ENCODE assay signal across 8 cellular contexts in the genomic region with DNA sequence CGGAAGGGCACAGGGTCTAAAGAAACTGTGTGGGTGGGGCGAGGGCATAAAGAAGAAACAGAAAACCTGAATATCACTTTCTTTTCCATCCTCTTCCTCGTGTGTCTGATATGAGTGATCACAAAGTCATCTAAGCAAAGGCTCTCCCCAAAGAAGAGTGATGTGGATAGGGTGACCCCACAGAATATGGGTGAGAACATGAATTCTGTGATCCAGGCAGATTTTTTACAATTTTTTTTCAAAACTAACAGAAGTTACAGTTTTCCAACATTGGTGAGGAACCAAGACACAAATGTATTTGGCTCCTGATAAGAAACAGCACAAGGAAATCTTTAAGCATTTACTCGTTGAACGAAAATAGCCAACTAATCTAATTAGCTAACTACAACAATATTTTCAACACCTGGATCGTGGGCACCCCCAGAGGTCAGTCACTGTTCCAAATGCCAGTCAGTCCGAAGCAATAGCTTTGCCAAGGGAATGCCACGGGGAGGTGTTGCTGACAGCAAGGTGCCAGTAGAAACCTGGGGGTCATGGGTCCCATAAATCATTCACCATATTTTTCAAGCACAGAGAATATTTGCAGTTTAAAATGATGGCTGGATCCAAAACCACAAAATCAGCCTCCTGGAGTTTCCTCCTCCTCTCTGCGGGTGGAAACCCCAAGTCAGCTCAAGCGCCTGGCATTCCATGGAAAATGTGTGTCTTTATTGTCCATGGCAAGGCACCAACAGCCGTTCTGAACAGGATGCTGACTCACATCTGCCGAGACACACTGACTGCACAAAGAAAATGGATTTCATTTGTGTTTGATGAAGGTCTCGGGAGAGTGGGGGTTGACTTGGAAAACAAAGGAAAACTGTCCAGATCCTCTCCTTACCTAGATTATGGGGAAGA. TPM values are rescaled to one million over a fixed set of nuclear protein-coding genes. Genes with fewer than 3 reads are reported as not detected.
DNase-seq lines count a peak whose midpoint lies in the region; ATAC-seq and TF ChIP-seq lines count a peak whose summit lies in the region.

No MANE protein-coding gene starts in this region.

- DNase-seq in NCI-H2029 (lab: John Stamatoyannopoulos, UW) (peak; percentile 30), NCI-H2029 treated with DMSO at 0.1 percent for 48 hours (lab: John Stamatoyannopoulos, UW) (no peak), RWPE1 (ENCODE audit: low spot score) (peak; percentile 88), omental fat pad (ENCODE audit: low spot score) (peak; percentile 38), putamen (ENCODE audit: low spot score) (no peak), T-helper 9 cell (no peak)
- DNase-seq in stimulated activated naive B cell treated with anti-CD40 and anti-IgM and Interleukin-4, amounts not matched to agents 10 μg/mL and 1 μg/mL and 100 μg/mL, for 72 hours = no peak

- peaks cover 4 to 16% of the 10 kb centered on the region in 2 donors for H3K4me1 ChIP-seq in esophagus (ENCODE audit: control insufficient read depth in 2 of 2, insufficient read depth in 2 of 2, low read length in 1 of 2)

- H3K27ac ChIP-seq in RWPE1 (peak overlapping the region; percentile 98), esophagus (ENCODE audit: low read depth in 2 of 2, low read length in 1 of 2) (peak overlapping the region; percentile 75 to 85)

- H3K4me3 Mint-ChIP-seq in stimulated activated naive B cell treated with anti-CD40 and anti-IgM and Interleukin-4, amounts not matched to agents 10 μg/mL and 1 μg/mL and 100 μg/mL, for 72 hours = no peak overlapping the region

- peaks cover 0 to 1% of the 10 kb centered on the region in 2 donors for H3K9me3 Mint-ChIP-seq in stimulated activated naive B cell treated with anti-CD40 and anti-IgM and Interleukin-4, amounts not matched to agents 10 μg/mL and 1 μg/mL and 100 μg/mL, for 72 hours

- no peaks in the 10 kb centered on the region for H3K4me1 Mint-ChIP-seq in stimulated activated naive B cell treated with anti-CD40 and anti-IgM and Interleukin-4, amounts not matched to agents 10 μg/mL and 1 μg/mL and 100 μg/mL, for 72 hours

- H3K27me3 Mint-ChIP-seq in stimulated activated naive B cell treated with anti-CD40 and anti-IgM and Interleukin-4, amounts not matched to agents 10 μg/mL and 1 μg/mL and 100 μg/mL, for 72 hours = no peaks in the 10 kb centered on the region

- no peaks in the 10 kb centered on the region for H3K27me3 ChIP-seq in esophagus (ENCODE audit: control insufficient read depth in 1 of 2, insufficient read depth in 2 of 2, low read length in 2 of 2)

- 42 to 51% methylated on average over 13 of the region's 13 CpGs for WGBS in esophagus, 2 donors

- CTCF ChIA-PET in RWPE1 (lab: Yijun Ruan, JAX) = interaction anchor here (1.3 kb wide), 1 partner anchor 9 kb away, joined by 7 read pairs; no protein-coding TSS in a partner anchor

- peaks cover 0 to 18% of the 10 kb centered on the region in 2 donors for H3K36me3 ChIP-seq in esophagus (ENCODE audit: control insufficient read depth in 2 of 2, insufficient read depth in 2 of 2, low read length in 1 of 2)

- POLR2A ChIA-PET in RWPE1 (lab: Yijun Ruan, JAX; ENCODE audit: low non-redundant PET) = no interaction called here

- H3K9me3 ChIP-seq in esophagus (ENCODE audit: control insufficient read depth in 2 of 2, insufficient read depth in 1 of 2, low read depth in 1 of 2, low read length in 1 of 2) = no peaks in the 10 kb centered on the region

- H3K4me3 ChIP-seq in esophagus (ENCODE audit: low read depth in 1 of 2, low read length in 2 of 2) = no peak overlapping the region

- TF ChIP-seq CTCF in RWPE1 (conservative IDR thresholded peaks at IDR 0.05; ENCODE audit: low read depth) (no peak; the same call in 1 of the 2 replicates), omental fat pad (IDR thresholded peaks at IDR 0.05) (peak in 1 of 3 donors; percentile 9)

- H3K27ac Mint-ChIP-seq in stimulated activated naive B cell treated with anti-CD40 and anti-IgM and Interleukin-4, amounts not matched to agents 10 μg/mL and 1 μg/mL and 100 μg/mL, for 72 hours = no peak overlapping the region

- ATAC-seq in omental fat pad (ENCODE audit: low FRiP score) = peak; percentile 83
- no peak for ATAC-seq in stimulated activated naive B cell treated with anti-CD40 and anti-IgM and Interleukin-4, amounts not matched to agents 10 μg/mL and 1 μg/mL and 100 μg/mL, for 72 hours (replicated peaks)

- H3K36me3 Mint-ChIP-seq in stimulated activated naive B cell treated with anti-CD40 and anti-IgM and Interleukin-4, amounts not matched to agents 10 μg/mL and 1 μg/mL and 100 μg/mL, for 72 hours = peaks cover 42 to 50% of the 10 kb centered on the region in 2 donors

RNA-seq across cellular contexts. Expression of gene ANXA2, which starts 26.7 kb away (rescaled TPM):
- polyA plus RNA-seq in esophagus = 1,000 to 10,000 TPM; 1,972 to 2,098 TPM
- 1,000 to 10,000 TPM in 3 of 4 donors, 100 to 1,000 TPM in 1; 907 to 1,545 (median 1,123) TPM for total RNA-seq in omental fat pad

Comparison
In these comparisons a context has a peak if more than half of its experiments do, and no peak if none do; other contexts are left out.
1. DNase-seq: peak in NCI-H2029 (single experiment), RWPE1 (single experiment) and omental fat pad (single experiment); none in NCI-H2029 treated with DMSO at 0.1 percent for 48 hours (single experiment), putamen (single experiment), T-helper 9 cell (single experiment) and stimulated activated naive B cell treated with anti-CD40 and anti-IgM and Interleukin-4, amounts not matched to agents 10 μg/mL and 1 μg/mL and 100 μg/mL, for 72 hours (single experiment).